14 cellular contexts compared by ENCODE assay signal in genomic region chr10:34080485-34081346, GRCh38.
"Had no signal": no experiment of that assay in that cellular context is flagged by ENCODE, and none has a peak within 500 bp of the region (broad histone marks: within the 10 kb centered on the region; RNA-seq: fewer than 3 reads in every experiment).

No MANE protein-coding gene starts in this region.

- H3K27me3 Mint-ChIP-seq: activated B cell treated with CpG ODN at 0.5 μM for 24 hours; activated CD4-positive, alpha-beta T cell treated with anti-CD3 and anti-CD28 coated beads, Interleukin-2, amount 10 ng/mL, durations not matched to agents 7 days and 5 days had no signal

- H3K27me3 ChIP-seq: foreskin keratinocyte had no signal

- H3K4me3 ChIP-seq: dorsolateral prefrontal cortex had no signal

- H3K4me1 ChIP-seq: foreskin keratinocyte had no signal

- H3K4me3 Mint-ChIP-seq: activated B cell treated with CpG ODN at 0.5 μM for 24 hours; activated CD4-positive, alpha-beta T cell treated with anti-CD3 and anti-CD28 coated beads, Interleukin-2, amount 10 ng/mL, durations not matched to agents 7 days and 5 days; nephron progenitor cell; T-helper 1 cell treated with Interleukin-12 subunit alpha and Interleukin-12 subunit beta and Interleukin-4 antibody, amounts not matched to agents 30 μg/mL and 1 μg/mL, for 36 hours had no signal

- ATAC-seq: esophagus mucosa, foreskin keratinocyte had no signal

- H3K27ac ChIP-seq: dorsolateral prefrontal cortex, foreskin keratinocyte had no signal

- H3K9me2 ChIP-seq: SK-N-SH had no signal

- H3K9me3 Mint-ChIP-seq: activated CD4-positive, alpha-beta T cell treated with anti-CD3 and anti-CD28 coated beads, Interleukin-2, amount 10 ng/mL, durations not matched to agents 7 days and 5 days had no signal

- H3K9me3 ChIP-seq: SK-N-SH had no signal

- H3K27ac Mint-ChIP-seq: activated B cell treated with CpG ODN at 0.5 μM for 24 hours; activated CD4-positive, alpha-beta T cell treated with anti-CD3 and anti-CD28 coated beads, Interleukin-2, amount 10 ng/mL, durations not matched to agents 7 days and 5 days; activated T-helper 2 cell treated with anti-CD3 and anti-CD28 coated beads, Interferon-gamma antibody, Interleukin-2, Interleukin-4, amounts not matched to agents 10 μg/mL and 5 μg/mL and 100 μg/mL, durations not matched to agents 14 hours and 24 hours and 36 hours; nephron progenitor cell; T-helper 1 cell treated with Interleukin-12 subunit alpha and Interleukin-12 subunit beta and Interleukin-4 antibody, amounts not matched to agents 30 μg/mL and 1 μg/mL, for 36 hours had no signal

- H3K4me2 ChIP-seq: SK-N-SH had no signal

- H3K4me1 Mint-ChIP-seq: activated B cell treated with CpG ODN at 0.5 μM for 24 hours; activated CD4-positive, alpha-beta T cell treated with anti-CD3 and anti-CD28 coated beads, Interleukin-2, amount 10 ng/mL, durations not matched to agents 7 days and 5 days had no signal

- DNase-seq: activated B cell treated with CpG ODN at 0.5 μM for 24 hours; activated CD4-positive, alpha-beta T cell treated with anti-CD3 and anti-CD28 coated beads, Interleukin-2, amount 10 ng/mL, durations not matched to agents 7 days and 5 days; activated naive CD4-positive, alpha-beta T cell treated with anti-CD3 and anti-CD28 coated beads, Interleukin-2, amount 50 U/mL, for 16 hours; activated T-cell treated with anti-CD3 and anti-CD28 coated beads for 4 hours; dorsolateral prefrontal cortex; foreskin keratinocyte; nephron progenitor cell; SK-N-SH; stimulated activated CD4-positive, alpha-beta T cell treated with anti-CD3 and anti-CD28 coated beads, Interleukin-2, amount 100 ng/mL, for 24 hours; stimulated activated naive CD4-positive, alpha-beta T cell; trophoblast cell had no signal
